ENCODE assay signal across 1 cellular context in the genomic region with DNA sequence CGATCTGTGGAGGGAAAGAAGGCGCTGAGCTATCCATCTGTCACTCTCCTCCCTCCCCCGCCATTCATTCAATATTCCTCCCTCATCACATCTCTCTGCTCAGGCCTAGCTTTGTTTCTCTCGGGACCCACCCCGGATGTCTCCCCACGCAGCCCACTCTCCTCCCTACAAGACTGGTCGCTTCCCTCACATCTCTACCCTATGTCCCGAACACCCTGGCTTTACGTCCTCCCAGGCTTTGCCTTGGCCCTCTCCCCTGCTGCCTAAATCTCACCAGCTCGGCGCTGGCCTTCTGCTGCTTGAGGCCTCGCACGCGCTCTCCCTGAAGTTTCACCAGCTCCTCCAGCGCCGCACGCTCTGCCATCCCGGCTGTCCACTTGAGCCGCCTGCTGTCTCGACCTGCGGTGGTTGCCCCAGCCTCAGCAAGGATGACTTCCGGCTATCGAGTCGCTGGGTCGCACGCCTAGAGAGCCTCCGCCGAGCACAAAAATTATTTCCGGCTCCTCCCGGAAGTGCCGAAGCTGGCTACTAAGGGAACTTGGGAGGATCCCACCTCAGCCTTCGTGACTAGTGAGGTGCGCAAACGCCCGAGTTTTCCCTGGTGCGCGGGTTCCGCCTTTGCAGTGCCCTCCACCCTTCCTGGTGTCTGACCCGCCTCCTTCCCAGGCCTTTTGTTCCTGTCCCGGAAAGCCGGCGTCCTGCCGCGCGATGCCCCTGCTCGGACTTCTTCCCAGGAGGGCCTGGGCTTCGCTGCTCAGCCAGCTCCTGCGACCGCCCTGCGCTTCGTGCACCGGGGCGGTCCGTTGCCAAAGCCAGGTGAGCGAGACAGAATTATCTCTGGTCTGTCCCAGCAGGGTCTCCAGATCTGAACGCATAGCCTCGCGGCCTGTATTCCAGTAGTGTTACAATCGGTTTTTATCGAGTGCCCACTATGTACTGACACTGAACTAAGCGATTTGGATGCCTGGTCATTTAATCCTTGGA.
TF ChIP-seq lines count a peak whose summit lies in the region.

A gene with protein sequence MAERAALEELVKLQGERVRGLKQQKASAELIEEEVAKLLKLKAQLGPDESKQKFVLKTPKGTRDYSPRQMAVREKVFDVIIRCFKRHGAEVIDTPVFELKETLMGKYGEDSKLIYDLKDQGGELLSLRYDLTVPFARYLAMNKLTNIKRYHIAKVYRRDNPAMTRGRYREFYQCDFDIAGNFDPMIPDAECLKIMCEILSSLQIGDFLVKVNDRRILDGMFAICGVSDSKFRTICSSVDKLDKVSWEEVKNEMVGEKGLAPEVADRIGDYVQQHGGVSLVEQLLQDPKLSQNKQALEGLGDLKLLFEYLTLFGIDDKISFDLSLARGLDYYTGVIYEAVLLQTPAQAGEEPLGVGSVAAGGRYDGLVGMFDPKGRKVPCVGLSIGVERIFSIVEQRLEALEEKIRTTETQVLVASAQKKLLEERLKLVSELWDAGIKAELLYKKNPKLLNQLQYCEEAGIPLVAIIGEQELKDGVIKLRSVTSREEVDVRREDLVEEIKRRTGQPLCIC (minus strand): TSS at position 430 of the 984 bp plus-strand sequence. CDS start 66 bp downstream, at position 364.
A gene with protein sequence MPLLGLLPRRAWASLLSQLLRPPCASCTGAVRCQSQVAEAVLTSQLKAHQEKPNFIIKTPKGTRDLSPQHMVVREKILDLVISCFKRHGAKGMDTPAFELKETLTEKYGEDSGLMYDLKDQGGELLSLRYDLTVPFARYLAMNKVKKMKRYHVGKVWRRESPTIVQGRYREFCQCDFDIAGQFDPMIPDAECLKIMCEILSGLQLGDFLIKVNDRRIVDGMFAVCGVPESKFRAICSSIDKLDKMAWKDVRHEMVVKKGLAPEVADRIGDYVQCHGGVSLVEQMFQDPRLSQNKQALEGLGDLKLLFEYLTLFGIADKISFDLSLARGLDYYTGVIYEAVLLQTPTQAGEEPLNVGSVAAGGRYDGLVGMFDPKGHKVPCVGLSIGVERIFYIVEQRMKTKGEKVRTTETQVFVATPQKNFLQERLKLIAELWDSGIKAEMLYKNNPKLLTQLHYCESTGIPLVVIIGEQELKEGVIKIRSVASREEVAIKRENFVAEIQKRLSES (plus strand): TSS at position 515 of the 984 bp plus-strand sequence. CDS start 194 bp downstream, at position 709.

TF ChIP-seq in GM12878, 131 proteins besides CTCF, POLR2A, EP300 and RAD21 (continued from another document and continues in another):
- TF ChIP-seq, protein P1, sequence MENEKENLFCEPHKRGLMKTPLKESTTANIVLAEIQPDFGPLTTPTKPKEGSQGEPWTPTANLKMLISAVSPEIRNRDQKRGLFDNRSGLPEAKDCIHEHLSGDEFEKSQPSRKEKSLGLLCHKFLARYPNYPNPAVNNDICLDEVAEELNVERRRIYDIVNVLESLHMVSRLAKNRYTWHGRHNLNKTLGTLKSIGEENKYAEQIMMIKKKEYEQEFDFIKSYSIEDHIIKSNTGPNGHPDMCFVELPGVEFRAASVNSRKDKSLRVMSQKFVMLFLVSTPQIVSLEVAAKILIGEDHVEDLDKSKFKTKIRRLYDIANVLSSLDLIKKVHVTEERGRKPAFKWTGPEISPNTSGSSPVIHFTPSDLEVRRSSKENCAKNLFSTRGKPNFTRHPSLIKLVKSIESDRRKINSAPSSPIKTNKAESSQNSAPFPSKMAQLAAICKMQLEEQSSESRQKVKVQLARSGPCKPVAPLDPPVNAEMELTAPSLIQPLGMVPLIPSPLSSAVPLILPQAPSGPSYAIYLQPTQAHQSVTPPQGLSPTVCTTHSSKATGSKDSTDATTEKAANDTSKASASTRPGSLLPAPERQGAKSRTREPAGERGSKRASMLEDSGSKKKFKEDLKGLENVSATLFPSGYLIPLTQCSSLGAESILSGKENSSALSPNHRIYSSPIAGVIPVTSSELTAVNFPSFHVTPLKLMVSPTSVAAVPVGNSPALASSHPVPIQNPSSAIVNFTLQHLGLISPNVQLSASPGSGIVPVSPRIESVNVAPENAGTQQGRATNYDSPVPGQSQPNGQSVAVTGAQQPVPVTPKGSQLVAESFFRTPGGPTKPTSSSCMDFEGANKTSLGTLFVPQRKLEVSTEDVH (IDR thresholded peaks at IDR 0.05; ENCODE audit: low read depth, partially characterized antibody) = peak; percentile 90
- peak; percentile 40 to 57; a peak in 1 of 4 replicates for TF ChIP-seq IKZF2 (IDR thresholded peaks at IDR 0.05)
- TF ChIP-seq, protein P2, sequence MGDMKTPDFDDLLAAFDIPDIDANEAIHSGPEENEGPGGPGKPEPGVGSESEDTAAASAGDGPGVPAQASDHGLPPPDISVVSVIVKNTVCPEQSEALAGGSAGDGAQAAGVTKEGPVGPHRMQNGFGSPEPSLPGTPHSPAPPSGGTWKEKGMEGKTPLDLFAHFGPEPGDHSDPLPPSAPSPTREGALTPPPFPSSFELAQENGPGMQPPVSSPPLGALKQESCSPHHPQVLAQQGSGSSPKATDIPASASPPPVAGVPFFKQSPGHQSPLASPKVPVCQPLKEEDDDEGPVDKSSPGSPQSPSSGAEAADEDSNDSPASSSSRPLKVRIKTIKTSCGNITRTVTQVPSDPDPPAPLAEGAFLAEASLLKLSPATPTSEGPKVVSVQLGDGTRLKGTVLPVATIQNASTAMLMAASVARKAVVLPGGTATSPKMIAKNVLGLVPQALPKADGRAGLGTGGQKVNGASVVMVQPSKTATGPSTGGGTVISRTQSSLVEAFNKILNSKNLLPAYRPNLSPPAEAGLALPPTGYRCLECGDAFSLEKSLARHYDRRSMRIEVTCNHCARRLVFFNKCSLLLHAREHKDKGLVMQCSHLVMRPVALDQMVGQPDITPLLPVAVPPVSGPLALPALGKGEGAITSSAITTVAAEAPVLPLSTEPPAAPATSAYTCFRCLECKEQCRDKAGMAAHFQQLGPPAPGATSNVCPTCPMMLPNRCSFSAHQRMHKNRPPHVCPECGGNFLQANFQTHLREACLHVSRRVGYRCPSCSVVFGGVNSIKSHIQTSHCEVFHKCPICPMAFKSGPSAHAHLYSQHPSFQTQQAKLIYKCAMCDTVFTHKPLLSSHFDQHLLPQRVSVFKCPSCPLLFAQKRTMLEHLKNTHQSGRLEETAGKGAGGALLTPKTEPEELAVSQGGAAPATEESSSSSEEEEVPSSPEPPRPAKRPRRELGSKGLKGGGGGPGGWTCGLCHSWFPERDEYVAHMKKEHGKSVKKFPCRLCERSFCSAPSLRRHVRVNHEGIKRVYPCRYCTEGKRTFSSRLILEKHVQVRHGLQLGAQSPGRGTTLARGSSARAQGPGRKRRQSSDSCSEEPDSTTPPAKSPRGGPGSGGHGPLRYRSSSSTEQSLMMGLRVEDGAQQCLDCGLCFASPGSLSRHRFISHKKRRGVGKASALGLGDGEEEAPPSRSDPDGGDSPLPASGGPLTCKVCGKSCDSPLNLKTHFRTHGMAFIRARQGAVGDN (IDR thresholded peaks at IDR 0.05) = 0 out of 2 replicates have a peak, but pooled peaks have one; percentile 33
- TF ChIP-seq SPI1 (IDR thresholded peaks at IDR 0.05; ENCODE audit: borderline replicate concordance, insufficient read depth, low read depth, low read length) = peak; percentile 14; the same call in 1 of the 2 replicates
- TF ChIP-seq HCFC1 (IDR thresholded peaks at IDR 0.05; ENCODE audit: low read length) = peak; percentile 72
- TF ChIP-seq, protein P3, sequence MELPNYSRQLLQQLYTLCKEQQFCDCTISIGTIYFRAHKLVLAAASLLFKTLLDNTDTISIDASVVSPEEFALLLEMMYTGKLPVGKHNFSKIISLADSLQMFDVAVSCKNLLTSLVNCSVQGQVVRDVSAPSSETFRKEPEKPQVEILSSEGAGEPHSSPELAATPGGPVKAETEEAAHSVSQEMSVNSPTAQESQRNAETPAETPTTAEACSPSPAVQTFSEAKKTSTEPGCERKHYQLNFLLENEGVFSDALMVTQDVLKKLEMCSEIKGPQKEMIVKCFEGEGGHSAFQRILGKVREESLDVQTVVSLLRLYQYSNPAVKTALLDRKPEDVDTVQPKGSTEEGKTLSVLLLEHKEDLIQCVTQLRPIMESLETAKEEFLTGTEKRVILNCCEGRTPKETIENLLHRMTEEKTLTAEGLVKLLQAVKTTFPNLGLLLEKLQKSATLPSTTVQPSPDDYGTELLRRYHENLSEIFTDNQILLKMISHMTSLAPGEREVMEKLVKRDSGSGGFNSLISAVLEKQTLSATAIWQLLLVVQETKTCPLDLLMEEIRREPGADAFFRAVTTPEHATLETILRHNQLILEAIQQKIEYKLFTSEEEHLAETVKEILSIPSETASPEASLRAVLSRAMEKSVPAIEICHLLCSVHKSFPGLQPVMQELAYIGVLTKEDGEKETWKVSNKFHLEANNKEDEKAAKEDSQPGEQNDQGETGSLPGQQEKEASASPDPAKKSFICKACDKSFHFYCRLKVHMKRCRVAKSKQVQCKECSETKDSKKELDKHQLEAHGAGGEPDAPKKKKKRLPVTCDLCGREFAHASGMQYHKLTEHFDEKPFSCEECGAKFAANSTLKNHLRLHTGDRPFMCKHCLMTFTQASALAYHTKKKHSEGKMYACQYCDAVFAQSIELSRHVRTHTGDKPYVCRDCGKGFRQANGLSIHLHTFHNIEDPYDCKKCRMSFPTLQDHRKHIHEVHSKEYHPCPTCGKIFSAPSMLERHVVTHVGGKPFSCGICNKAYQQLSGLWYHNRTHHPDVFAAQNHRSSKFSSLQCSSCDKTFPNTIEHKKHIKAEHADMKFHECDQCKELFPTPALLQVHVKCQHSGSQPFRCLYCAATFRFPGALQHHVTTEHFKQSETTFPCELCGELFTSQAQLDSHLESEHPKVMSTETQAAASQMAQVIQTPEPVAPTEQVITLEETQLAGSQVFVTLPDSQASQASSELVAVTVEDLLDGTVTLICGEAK (IDR thresholded peaks at IDR 0.05; ENCODE audit: borderline replicate concordance) = peak; percentile 96
- peak; percentile 61 for TF ChIP-seq RUNX3 (IDR thresholded peaks at IDR 0.05; ENCODE audit: low read length)
- TF ChIP-seq POU2F2 (IDR thresholded peaks at IDR 0.05; ENCODE audit: borderline replicate concordance, low read depth, low read length) = peak; percentile 79; the same call in 2 of the 3 replicates
- TF ChIP-seq STAT1 (conservative IDR thresholded peaks at IDR 0.05) = 0 out of 2 replicates have a peak, but pooled peaks have one; percentile 19
- peak; percentile 18; the same call in 1 of the 2 replicates for TF ChIP-seq ZBED1 (IDR thresholded peaks at IDR 0.05; ENCODE audit: borderline replicate concordance)
- TF ChIP-seq, protein P4, sequence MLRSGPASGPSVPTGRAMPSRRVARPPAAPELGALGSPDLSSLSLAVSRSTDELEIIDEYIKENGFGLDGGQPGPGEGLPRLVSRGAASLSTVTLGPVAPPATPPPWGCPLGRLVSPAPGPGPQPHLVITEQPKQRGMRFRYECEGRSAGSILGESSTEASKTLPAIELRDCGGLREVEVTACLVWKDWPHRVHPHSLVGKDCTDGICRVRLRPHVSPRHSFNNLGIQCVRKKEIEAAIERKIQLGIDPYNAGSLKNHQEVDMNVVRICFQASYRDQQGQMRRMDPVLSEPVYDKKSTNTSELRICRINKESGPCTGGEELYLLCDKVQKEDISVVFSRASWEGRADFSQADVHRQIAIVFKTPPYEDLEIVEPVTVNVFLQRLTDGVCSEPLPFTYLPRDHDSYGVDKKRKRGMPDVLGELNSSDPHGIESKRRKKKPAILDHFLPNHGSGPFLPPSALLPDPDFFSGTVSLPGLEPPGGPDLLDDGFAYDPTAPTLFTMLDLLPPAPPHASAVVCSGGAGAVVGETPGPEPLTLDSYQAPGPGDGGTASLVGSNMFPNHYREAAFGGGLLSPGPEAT (IDR thresholded peaks at IDR 0.05; ENCODE audit: low read depth) = peak; percentile 82
- TF ChIP-seq EGR1 (IDR thresholded peaks at IDR 0.05; ENCODE audit: borderline replicate concordance in 1 of 2, low read depth in 2 of 2, low read length in 2 of 2) = peak in 1 of 2 experiments; percentile 54; a peak in 1 of 3 replicates
- TF ChIP-seq KDM1A (IDR thresholded peaks at IDR 0.05; ENCODE audit: borderline replicate concordance) = no peak
- no peak for TF ChIP-seq NRF1 (conservative IDR thresholded peaks at IDR 0.05; ENCODE audit: low read depth, low read length)
- TF ChIP-seq NR2F1 (conservative IDR thresholded peaks at IDR 0.05) = no peak
- peak; percentile 81 for TF ChIP-seq NR2C1 (IDR thresholded peaks at IDR 0.05)
- TF ChIP-seq PML (IDR thresholded peaks at IDR 0.05; ENCODE audit: low read length) = peak; percentile 96
- TF ChIP-seq, protein P5, sequence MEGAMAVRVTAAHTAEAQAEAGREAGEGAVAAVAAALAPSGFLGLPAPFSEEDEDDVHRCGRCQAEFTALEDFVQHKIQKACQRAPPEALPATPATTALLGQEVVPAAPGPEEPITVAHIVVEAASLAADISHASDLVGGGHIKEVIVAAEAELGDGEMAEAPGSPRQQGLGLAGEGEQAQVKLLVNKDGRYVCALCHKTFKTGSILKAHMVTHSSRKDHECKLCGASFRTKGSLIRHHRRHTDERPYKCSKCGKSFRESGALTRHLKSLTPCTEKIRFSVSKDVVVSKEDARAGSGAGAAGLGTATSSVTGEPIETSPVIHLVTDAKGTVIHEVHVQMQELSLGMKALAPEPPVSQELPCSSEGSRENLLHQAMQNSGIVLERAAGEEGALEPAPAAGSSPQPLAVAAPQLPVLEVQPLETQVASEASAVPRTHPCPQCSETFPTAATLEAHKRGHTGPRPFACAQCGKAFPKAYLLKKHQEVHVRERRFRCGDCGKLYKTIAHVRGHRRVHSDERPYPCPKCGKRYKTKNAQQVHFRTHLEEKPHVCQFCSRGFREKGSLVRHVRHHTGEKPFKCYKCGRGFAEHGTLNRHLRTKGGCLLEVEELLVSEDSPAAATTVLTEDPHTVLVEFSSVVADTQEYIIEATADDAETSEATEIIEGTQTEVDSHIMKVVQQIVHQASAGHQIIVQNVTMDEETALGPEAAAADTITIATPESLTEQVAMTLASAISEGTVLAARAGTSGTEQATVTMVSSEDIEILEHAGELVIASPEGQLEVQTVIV (IDR thresholded peaks at IDR 0.05; ENCODE audit: borderline replicate concordance, partially characterized antibody) = peak; percentile 64
- TF ChIP-seq, protein P6, sequence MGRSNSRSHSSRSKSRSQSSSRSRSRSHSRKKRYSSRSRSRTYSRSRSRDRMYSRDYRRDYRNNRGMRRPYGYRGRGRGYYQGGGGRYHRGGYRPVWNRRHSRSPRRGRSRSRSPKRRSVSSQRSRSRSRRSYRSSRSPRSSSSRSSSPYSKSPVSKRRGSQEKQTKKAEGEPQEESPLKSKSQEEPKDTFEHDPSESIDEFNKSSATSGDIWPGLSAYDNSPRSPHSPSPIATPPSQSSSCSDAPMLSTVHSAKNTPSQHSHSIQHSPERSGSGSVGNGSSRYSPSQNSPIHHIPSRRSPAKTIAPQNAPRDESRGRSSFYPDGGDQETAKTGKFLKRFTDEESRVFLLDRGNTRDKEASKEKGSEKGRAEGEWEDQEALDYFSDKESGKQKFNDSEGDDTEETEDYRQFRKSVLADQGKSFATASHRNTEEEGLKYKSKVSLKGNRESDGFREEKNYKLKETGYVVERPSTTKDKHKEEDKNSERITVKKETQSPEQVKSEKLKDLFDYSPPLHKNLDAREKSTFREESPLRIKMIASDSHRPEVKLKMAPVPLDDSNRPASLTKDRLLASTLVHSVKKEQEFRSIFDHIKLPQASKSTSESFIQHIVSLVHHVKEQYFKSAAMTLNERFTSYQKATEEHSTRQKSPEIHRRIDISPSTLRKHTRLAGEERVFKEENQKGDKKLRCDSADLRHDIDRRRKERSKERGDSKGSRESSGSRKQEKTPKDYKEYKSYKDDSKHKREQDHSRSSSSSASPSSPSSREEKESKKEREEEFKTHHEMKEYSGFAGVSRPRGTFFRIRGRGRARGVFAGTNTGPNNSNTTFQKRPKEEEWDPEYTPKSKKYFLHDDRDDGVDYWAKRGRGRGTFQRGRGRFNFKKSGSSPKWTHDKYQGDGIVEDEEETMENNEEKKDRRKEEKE (IDR thresholded peaks at IDR 0.05) = no peak
- TF ChIP-seq NR2C2 (IDR thresholded peaks at IDR 0.05; ENCODE audit: borderline replicate concordance, control insufficient read depth, insufficient read length, low read depth) = no peak
- TF ChIP-seq CHD1 (IDR thresholded peaks at IDR 0.05; ENCODE audit: low read depth, low read length) = no peak
